Comparison of ENCODE assay signal across 9 cellular contexts in genomic region chr7:134932707-134933370, GRCh38. TPM values are rescaled to one million over a fixed set of nuclear protein-coding genes. Genes with fewer than 3 reads are reported as not detected.
DNase-seq lines count a peak whose midpoint lies in the region; ATAC-seq and TF ChIP-seq lines count a peak whose summit lies in the region.
"Had no signal": no experiment of that assay in that cellular context is flagged by ENCODE, and none has a peak within 500 bp of the region (broad histone marks: within the 10 kb centered on the region; RNA-seq: fewer than 3 reads in every experiment).

No MANE protein-coding gene starts in this region.

- intact Hi-C loops in dendritic cell treated with granulocyte-macrophage colony-stimulating factor and Interleukin-4, amounts not matched to agents 40 ng/mL and 50 ng/mL, for 4 days (cut with micrococcal nuclease): no loop called here

- peaks cover 22% of the 10 kb centered on the region for H3K4me1 Mint-ChIP-seq in dendritic cell treated with granulocyte-macrophage colony-stimulating factor and Interleukin-4, amounts not matched to agents 40 ng/mL and 50 ng/mL, for 4 days (ENCODE audit: low read depth)

- H3K27me3 Mint-ChIP-seq in dendritic cell treated with granulocyte-macrophage colony-stimulating factor and Interleukin-4, amounts not matched to agents 40 ng/mL and 50 ng/mL, for 4 days: no peaks in the 10 kb centered on the region

- H3K36me3 ChIP-seq in smooth muscle cell (ENCODE audit: low read depth): peaks cover 46% of the 10 kb centered on the region

- H3K27ac ChIP-seq in smooth muscle cell (ENCODE audit: low read depth): peak overlapping the region; percentile 97
- H3K27ac ChIP-seq: left lung had no signal

- no peak overlapping the region for H3K4me3 ChIP-seq in smooth muscle cell
- H3K4me3 ChIP-seq: left lung had no signal

- DNase-seq in smooth muscle cell (lab: John Stamatoyannopoulos, UW; ENCODE audit: unreplicated experiment) (no peak), DMS153 treated with DMSO at 0.1 percent for 48 hours (lab: John Stamatoyannopoulos, UW; ENCODE audit: unreplicated experiment) (no peak), GOT3 (lab: John Stamatoyannopoulos, UW) (no peak), NCI-H1092 (lab: John Stamatoyannopoulos, UW) (no peak)
- DNase-seq in stimulated activated naive CD4-positive, alpha-beta T cell (lab: John Stamatoyannopoulos, UW): no peak
- DNase-seq: left lung had no signal

- peaks cover 5% of the 10 kb centered on the region for H3K9me3 Mint-ChIP-seq in dendritic cell treated with granulocyte-macrophage colony-stimulating factor and Interleukin-4, amounts not matched to agents 40 ng/mL and 50 ng/mL, for 4 days

- H3K36me3 Mint-ChIP-seq in dendritic cell treated with granulocyte-macrophage colony-stimulating factor and Interleukin-4, amounts not matched to agents 40 ng/mL and 50 ng/mL, for 4 days (ENCODE audit: low read depth): no peaks in the 10 kb centered on the region

- peak; percentile 61 for ATAC-seq in GM19324 (IDR thresholded peaks at IDR 0.05; ENCODE audit: low FRiP score, unreplicated experiment)
- peak; percentile 72 for ATAC-seq in HG03175 (IDR thresholded peaks at IDR 0.05; ENCODE audit: unreplicated experiment)
- ATAC-seq: left lung had no signal

- H3K4me3 Mint-ChIP-seq in dendritic cell treated with granulocyte-macrophage colony-stimulating factor and Interleukin-4, amounts not matched to agents 40 ng/mL and 50 ng/mL, for 4 days: peak overlapping the region; percentile 24

- TF ChIP-seq CTCF in smooth muscle cell (IDR thresholded peaks at IDR 0.05; ENCODE audit: borderline replicate concordance, insufficient read depth, poor library complexity, severe bottlenecking): no peak

- no peaks in the 10 kb centered on the region for H3K9me3 ChIP-seq in smooth muscle cell (replicated peaks; ENCODE audit: low read depth)
- H3K9me3 ChIP-seq: left lung had no signal

- peaks cover 57% of the 10 kb centered on the region for H3F3A ChIP-seq in smooth muscle cell (ENCODE audit: low read depth)

- H3K9ac ChIP-seq in smooth muscle cell (ENCODE audit: low read depth): peak overlapping the region; percentile 42

- peaks cover 10% of the 10 kb centered on the region for H3K4me1 ChIP-seq in smooth muscle cell (ENCODE audit: low read depth)
- H3K4me1 ChIP-seq: left lung had no signal

- WGBS in smooth muscle cell (ENCODE audit: low lambda C conversion rate): 65% methylated on average over 17 of the region's 17 CpGs

- no peaks in the 10 kb centered on the region for H3K27me3 ChIP-seq in smooth muscle cell (ENCODE audit: low read depth)
- H3K27me3 ChIP-seq: left lung had no signal

- peaks cover 62% of the 10 kb centered on the region for H3K79me2 ChIP-seq in smooth muscle cell (ENCODE audit: low read depth)

- H2AFZ ChIP-seq in smooth muscle cell (ENCODE audit: low read depth): no peak overlapping the region

- peak overlapping the region; percentile 34 for H3K4me2 ChIP-seq in smooth muscle cell

- peaks cover 57% of the 10 kb centered on the region for H4K20me1 ChIP-seq in smooth muscle cell (ENCODE audit: low read depth)

- H3K27ac Mint-ChIP-seq in dendritic cell treated with granulocyte-macrophage colony-stimulating factor and Interleukin-4, amounts not matched to agents 40 ng/mL and 50 ng/mL, for 4 days: peak overlapping the region; percentile 1

RNA-seq across cellular contexts. Expression of gene AGBL3, which starts 53.5 kb away (rescaled TPM):
- total RNA-seq in smooth muscle cell: 2.5 and 5.1 TPM in 2 replicates
- polyA plus RNA-seq in smooth muscle cell: 0.23 and 0.48 TPM in 2 replicates
